ENCODE assay signal across 1 cellular context in genomic region chr1:44842763-44843655, GRCh38.
TF ChIP-seq lines count a peak whose summit lies in the region.

Gene PTCH2, minus strand, starts transcription at chr1:44843253. Its CDS starts 321 bp downstream, at chr1:44842932.

TF ChIP-seq in HEK293, 187 proteins besides CTCF, POLR2A, EP300 and RAD21 (continued from another document and continues in another):
- TF ChIP-seq HIC1 (tag by site-specific recombination; IDR thresholded peaks at IDR 0.05): peak; percentile 86
- peak; percentile 72 for TF ChIP-seq ZBTB8A (tag by site-specific recombination; IDR thresholded peaks at IDR 0.05)
- TF ChIP-seq ZNF670 (tag by site-specific recombination; IDR thresholded peaks at IDR 0.05; ENCODE audit: low read depth): no peak
- TF ChIP-seq KLF16 (tag by site-specific recombination; IDR thresholded peaks at IDR 0.05): 0 out of 2 replicates have a peak, but pooled peaks have one; percentile 35
- TF ChIP-seq KLF1 (tag by site-specific recombination; IDR thresholded peaks at IDR 0.05): peak; percentile 48; the same call in 1 of the 2 replicates
- no peak for TF ChIP-seq RBAK (tag by site-specific recombination; IDR thresholded peaks at IDR 0.05)
- TF ChIP-seq ZNF2 (tag by site-specific recombination; IDR thresholded peaks at IDR 0.05): peak; percentile 52; the same call in 1 of the 2 replicates
- TF ChIP-seq ZBTB49 (tag by site-specific recombination; IDR thresholded peaks at IDR 0.05; ENCODE audit: low read depth): no peak
- TF ChIP-seq ZNF660 (tag by site-specific recombination; IDR thresholded peaks at IDR 0.05): peak; percentile 82; the same call in 1 of the 2 replicates
- peak; percentile 75 for TF ChIP-seq ZBTB17 (tag by site-specific recombination; IDR thresholded peaks at IDR 0.05)
- TF ChIP-seq PRDM4 (tag by site-specific recombination; IDR thresholded peaks at IDR 0.05): 0 out of 2 replicates have a peak, but pooled peaks have one; percentile 12
- no peak for TF ChIP-seq YY1 (tag by site-specific recombination; IDR thresholded peaks at IDR 0.05)
- peak; percentile 92 for TF ChIP-seq ZBTB26 (tag by site-specific recombination; optimal IDR thresholded peaks at IDR 0.05)
- 0 out of 2 replicates have a peak, but pooled peaks have one; percentile 29 for TF ChIP-seq ZNF324 (tag by site-specific recombination; IDR thresholded peaks at IDR 0.05)
- no peak for TF ChIP-seq ZNF366 (tag by site-specific recombination; conservative IDR thresholded peaks at IDR 0.05)
- no peak for TF ChIP-seq ZSCAN4 (tag by site-specific recombination; IDR thresholded peaks at IDR 0.05)
- TF ChIP-seq ZNF677 (tag by site-specific recombination; IDR thresholded peaks at IDR 0.05): no peak
- peak; percentile 60 for TF ChIP-seq ZBTB48 (tag by site-specific recombination; IDR thresholded peaks at IDR 0.05)
- TF ChIP-seq ZNF521 (tag by site-specific recombination; IDR thresholded peaks at IDR 0.05): no peak
- TF ChIP-seq SP7 (tag by site-specific recombination; IDR thresholded peaks at IDR 0.05): 0 out of 2 replicates have a peak, but pooled peaks have one; percentile 18
- peak; percentile 57 for TF ChIP-seq ZBTB6 (tag by site-specific recombination; IDR thresholded peaks at IDR 0.05)
- TF ChIP-seq ZNF600 (tag by site-specific recombination; IDR thresholded peaks at IDR 0.05): peak; percentile 39; the same call in 1 of the 2 replicates
- peak; percentile 83 for TF ChIP-seq ZNF501 (tag by site-specific recombination; IDR thresholded peaks at IDR 0.05)
- TF ChIP-seq ZSCAN30 (tag by site-specific recombination; IDR thresholded peaks at IDR 0.05): peak; percentile 68; the same call in 1 of the 2 replicates
- peak; percentile 82; the same call in 1 of the 2 replicates for TF ChIP-seq WT1 (tag by site-specific recombination; IDR thresholded peaks at IDR 0.05)
- peak; percentile 75; the same call in 1 of the 2 replicates for TF ChIP-seq ZFP37 (tag by site-specific recombination; IDR thresholded peaks at IDR 0.05)
- TF ChIP-seq GLIS1 (tag by site-specific recombination; IDR thresholded peaks at IDR 0.05): peak; percentile 99
- TF ChIP-seq ZNF184 (tag by site-specific recombination; IDR thresholded peaks at IDR 0.05): no peak
- TF ChIP-seq EGR2 (tag by site-specific recombination; IDR thresholded peaks at IDR 0.05; ENCODE audit: low read depth): peak; percentile 97
- no peak for TF ChIP-seq ZNF19 (tag by site-specific recombination; IDR thresholded peaks at IDR 0.05; ENCODE audit: low read depth)
- TF ChIP-seq ZBTB1 (tag by site-specific recombination; IDR thresholded peaks at IDR 0.05): 0 out of 2 replicates have a peak, but pooled peaks have one; percentile 14
- 0 out of 2 replicates have a peak, but pooled peaks have one; percentile 37 for TF ChIP-seq ZSCAN5A (tag by site-specific recombination; IDR thresholded peaks at IDR 0.05)
- TF ChIP-seq ZNF561 (tag by site-specific recombination; IDR thresholded peaks at IDR 0.05; ENCODE audit: borderline replicate concordance): peak; percentile 88; the same call in 1 of the 2 replicates
- peak; percentile 58; the same call in 1 of the 2 replicates for TF ChIP-seq ZNF362 (tag by site-specific recombination; IDR thresholded peaks at IDR 0.05)
- 0 out of 2 replicates have a peak, but pooled peaks have one; percentile 39 for TF ChIP-seq ZNF777 (tag by site-specific recombination; IDR thresholded peaks at IDR 0.05; ENCODE audit: borderline replicate concordance)
- peak; percentile 48 for TF ChIP-seq OSR2 (tag by site-specific recombination; IDR thresholded peaks at IDR 0.05)
- TF ChIP-seq ZFHX2 (tag by site-specific recombination; conservative IDR thresholded peaks at IDR 0.05): peak; percentile 99
- TF ChIP-seq ZNF792 (tag by site-specific recombination; IDR thresholded peaks at IDR 0.05): peak; percentile 43; the same call in 1 of the 2 replicates
- TF ChIP-seq ZNF639 (tag by site-specific recombination; IDR thresholded peaks at IDR 0.05): peak; percentile 57; the same call in 1 of the 2 replicates
- TF ChIP-seq GLIS2 (tag by site-specific recombination; IDR thresholded peaks at IDR 0.05): peak; percentile 98
- no peak for TF ChIP-seq PRDM6 (tag by site-specific recombination; IDR thresholded peaks at IDR 0.05)
- peak; percentile 36 for TF ChIP-seq ZNF394 (tag by site-specific recombination; IDR thresholded peaks at IDR 0.05; ENCODE audit: borderline replicate concordance)
- no peak for TF ChIP-seq ZBTB21 (tag by site-specific recombination; IDR thresholded peaks at IDR 0.05)
- peak; percentile 55; the same call in 1 of the 2 replicates for TF ChIP-seq KLF17 (tag by site-specific recombination; IDR thresholded peaks at IDR 0.05)
